1 cellular context compared by ENCODE assay signal in genomic region chr9:107213561-107214028, GRCh38.
A peak's percentile ranks its signal among the peaks of the same experiment; 100 is the strongest.
TF ChIP-seq lines count a peak whose summit lies in the region.

No MANE protein-coding gene starts in this region.

TF ChIP-seq in GM12878, 131 proteins besides CTCF, POLR2A, EP300 and RAD21 (continued from another document and continues in another):
- TF ChIP-seq ZBTB40 (IDR thresholded peaks at IDR 0.05; ENCODE audit: borderline replicate concordance), result no peak
- TF ChIP-seq ATF7 (IDR thresholded peaks at IDR 0.05; ENCODE audit: low read depth), result peak; percentile 87
- no peak for TF ChIP-seq NKRF (conservative IDR thresholded peaks at IDR 0.05)
- TF ChIP-seq PAX5 (IDR thresholded peaks at IDR 0.05; ENCODE audit: borderline replicate concordance, low read depth, low read length), result peak; percentile 60; the same call in 1 of the 2 replicates
- no peak for TF ChIP-seq EGR1 (IDR thresholded peaks at IDR 0.05; ENCODE audit: borderline replicate concordance in 1 of 2, low read depth in 2 of 2, low read length in 2 of 2)
- TF ChIP-seq ZNF207 (IDR thresholded peaks at IDR 0.05; ENCODE audit: borderline replicate concordance), result no peak
- TF ChIP-seq SRF (IDR thresholded peaks at IDR 0.05; ENCODE audit: low read depth in 2 of 2, low read length in 2 of 2), result no peak
- peak; percentile 76 for TF ChIP-seq IKZF1 (conservative IDR thresholded peaks at IDR 0.05)
- no peak for TF ChIP-seq SIN3A (IDR thresholded peaks at IDR 0.05; ENCODE audit: low read depth, low read length)
- TF ChIP-seq NR2F1 (conservative IDR thresholded peaks at IDR 0.05), result peak; percentile 91
- TF ChIP-seq ZNF592 (IDR thresholded peaks at IDR 0.05), result no peak
- TF ChIP-seq ZSCAN29 (IDR thresholded peaks at IDR 0.05), result no peak
- peak; percentile 77; the same call in 1 of the 2 replicates for TF ChIP-seq NBN (IDR thresholded peaks at IDR 0.05)
- peak; percentile 60 for TF ChIP-seq ATF2 (IDR thresholded peaks at IDR 0.05; ENCODE audit: low read length)
- peak; percentile 46; the same call in 1 of the 2 replicates for TF ChIP-seq RUNX3 (IDR thresholded peaks at IDR 0.05; ENCODE audit: low read length)
- TF ChIP-seq SMAD1 (IDR thresholded peaks at IDR 0.05; ENCODE audit: low read depth, partially characterized antibody), result peak; percentile 65
- TF ChIP-seq CBX5 (IDR thresholded peaks at IDR 0.05; ENCODE audit: low read depth), result no peak
- no peak for TF ChIP-seq GABPA (IDR thresholded peaks at IDR 0.05; ENCODE audit: low read depth)
- TF ChIP-seq ETV6 (conservative IDR thresholded peaks at IDR 0.05 in 1 of 2, IDR thresholded peaks at IDR 0.05 in 1 of 2; ENCODE audit: borderline replicate concordance in 1 of 2, low read depth in 1 of 2), result peak in 1 of 2 experiments; percentile 46; a peak in 1 of 4 replicates
- TF ChIP-seq CREB1 (IDR thresholded peaks at IDR 0.05; ENCODE audit: low read depth), result 0 out of 2 replicates have a peak, but pooled peaks have one; percentile 9
- TF ChIP-seq NRF1 (conservative IDR thresholded peaks at IDR 0.05; ENCODE audit: low read depth, low read length), result no peak
- TF ChIP-seq IKZF2 (IDR thresholded peaks at IDR 0.05), result peak; percentile 63 to 80; a peak in 3 of 4 replicates
- no peak for TF ChIP-seq RELA (IDR thresholded peaks at IDR 0.05; ENCODE audit: borderline replicate concordance, partially characterized antibody)
- TF ChIP-seq ZNF622 (IDR thresholded peaks at IDR 0.05), result no peak
- peak; percentile 56 for TF ChIP-seq MEF2B (IDR thresholded peaks at IDR 0.05; ENCODE audit: partially characterized antibody, poor library complexity, severe bottlenecking)
- TF ChIP-seq DPF2 (IDR thresholded peaks at IDR 0.05), result peak; percentile 92
- 0 out of 2 replicates have a peak, but pooled peaks have one; percentile 29 for TF ChIP-seq LARP7 (IDR thresholded peaks at IDR 0.05)
- no peak for TF ChIP-seq USF2 (IDR thresholded peaks at IDR 0.05; ENCODE audit: borderline replicate concordance, low read depth, low read length)
- TF ChIP-seq IRF3 (IDR thresholded peaks at IDR 0.05), result no peak
- peak; percentile 90; the same call in 1 of the 2 replicates for TF ChIP-seq ZNF687 (IDR thresholded peaks at IDR 0.05)
- no peak for TF ChIP-seq ZBED1 (IDR thresholded peaks at IDR 0.05; ENCODE audit: borderline replicate concordance)
- no peak for TF ChIP-seq SUPT20H (IDR thresholded peaks at IDR 0.05; ENCODE audit: borderline replicate concordance, control insufficient read depth, low read depth, low read length)
- TF ChIP-seq ZNF217 (IDR thresholded peaks at IDR 0.05), result 0 out of 2 replicates have a peak, but pooled peaks have one; percentile 71
- TF ChIP-seq SMAD5 (IDR thresholded peaks at IDR 0.05; ENCODE audit: low read depth), result no peak
- TF ChIP-seq MTA2 (IDR thresholded peaks at IDR 0.05; ENCODE audit: low read depth), result peak; percentile 95
- TF ChIP-seq IRF4 (IDR thresholded peaks at IDR 0.05; ENCODE audit: low read depth, low read length), result 0 out of 2 replicates have a peak, but pooled peaks have one; percentile 53
- TF ChIP-seq E4F1 (IDR thresholded peaks at IDR 0.05; ENCODE audit: borderline replicate concordance, partially characterized antibody), result no peak
- TF ChIP-seq NR2C1 (IDR thresholded peaks at IDR 0.05), result no peak
- peak; percentile 11 to 53; a peak in 1 of 4 replicates for TF ChIP-seq BHLHE40 (IDR thresholded peaks at IDR 0.05; ENCODE audit: borderline replicate concordance in 1 of 2, low read depth in 2 of 2, low read length in 1 of 2)
- no peak for TF ChIP-seq CREM (IDR thresholded peaks at IDR 0.05; ENCODE audit: low read depth)
- TF ChIP-seq ESRRA (IDR thresholded peaks at IDR 0.05; ENCODE audit: low read length), result no peak
